ENCODE assay signal across 12 cellular contexts in genomic region chr12:5430639-5431603, GRCh38. TPM values are rescaled to one million over a fixed set of nuclear protein-coding genes. Genes with fewer than 3 reads are reported as not detected.
DNase-seq lines count a peak whose midpoint lies in the region; ATAC-seq and TF ChIP-seq lines count a peak whose summit lies in the region.
"Had no signal": no experiment of that assay in that cellular context is flagged by ENCODE, and none has a peak within 500 bp of the region (broad histone marks: within the 10 kb centered on the region; RNA-seq: fewer than 3 reads in every experiment).

No MANE protein-coding gene starts in this region.

- no peak overlapping the region for H3K18ac ChIP-seq in H9 (ENCODE audit: insufficient read length, low read depth, low read length)

- intact Hi-C loops in posterior vena cava (cut with DNase I): loop anchor here in 1 of 2 donors (5.0 kb wide), 1 partner anchor 76 kb away; no protein-coding TSS in a partner anchor

- no peaks in the 10 kb centered on the region for H3K36me3 ChIP-seq in gastroesophageal sphincter

- H3K27ac ChIP-seq in H9 (ENCODE audit: insufficient read length, low read depth, low read length) (no peak overlapping the region), gastroesophageal sphincter (no peak overlapping the region)
- H3K27ac ChIP-seq: KMS-11 had no signal

- H2BK5ac ChIP-seq in H9 (ENCODE audit: insufficient read length, low read length): no peak overlapping the region

- H3K27me3 Mint-ChIP-seq in H9 (ENCODE audit: low read depth): peaks cover 8% of the 10 kb centered on the region
- H3K27me3 Mint-ChIP-seq in activated T-helper 17 cell treated with anti-CD3 and anti-CD28 coated beads, Interleukin-2, amount 50 U/mL, for 72 hours: peaks cover 42% of the 10 kb centered on the region
- no peaks in the 10 kb centered on the region for H3K27me3 Mint-ChIP-seq in stimulated activated naive CD8-positive, alpha-beta T cell treated with anti-CD3 and anti-CD28 coated beads, Interleukin-15, amount 100 ng/mL, for 72 hours

- peaks cover 38 to 40% of the 10 kb centered on the region in 2 experiments for H3K4me1 Mint-ChIP-seq in H9
- H3K4me1 Mint-ChIP-seq in activated T-helper 17 cell treated with anti-CD3 and anti-CD28 coated beads, Interleukin-2, amount 50 U/mL, for 72 hours: no peaks in the 10 kb centered on the region
- peaks cover 23% of the 10 kb centered on the region for H3K4me1 Mint-ChIP-seq in stimulated activated naive CD8-positive, alpha-beta T cell treated with anti-CD3 and anti-CD28 coated beads, Interleukin-15, amount 100 ng/mL, for 72 hours

- no CpG with 5 or more reads among the region's 58 CpGs for WGBS in H9 (ENCODE audit: extremely low coverage, insufficient read length, low lambda C conversion rate)
- 3 to 13% methylated on average over 21 to 23 of the region's 58 CpGs for WGBS in gastroesophageal sphincter (ENCODE audit: low coverage in 1 of 2), 2 donors

- H2AK5ac ChIP-seq in H9 (ENCODE audit: insufficient read length, low read length): no peak overlapping the region

- no peaks in the 10 kb centered on the region; a peak in 1 of 5 replicates for H3K9me3 Mint-ChIP-seq in H9
- no peaks in the 10 kb centered on the region for H3K9me3 Mint-ChIP-seq in activated T-helper 17 cell treated with anti-CD3 and anti-CD28 coated beads, Interleukin-2, amount 50 U/mL, for 72 hours
- no peaks in the 10 kb centered on the region for H3K9me3 Mint-ChIP-seq in stimulated activated naive CD8-positive, alpha-beta T cell treated with anti-CD3 and anti-CD28 coated beads, Interleukin-15, amount 100 ng/mL, for 72 hours

- H4K91ac ChIP-seq in H9 (ENCODE audit: insufficient read length, low read depth, low read length): no peak overlapping the region

- no peak overlapping the region for H4K8ac ChIP-seq in H9 (replicated peaks; ENCODE audit: insufficient read length, low read depth, low read length)

- H4K5ac ChIP-seq in H9 (ENCODE audit: insufficient read length, low read depth, low read length): no peak overlapping the region

- TF ChIP-seq CTCF in H9 (conservative IDR thresholded peaks at IDR 0.05) (no peak), gastroesophageal sphincter (IDR thresholded peaks at IDR 0.05) (no peak)

- H3K27me3 ChIP-seq in H9 (ENCODE audit: insufficient read depth, low read length) (peaks cover 46% of the 10 kb centered on the region), gastroesophageal sphincter (peaks cover 90% of the 10 kb centered on the region)

- no peak overlapping the region for H2BK12ac ChIP-seq in H9 (ENCODE audit: insufficient read length, low read depth, low read length)

- H3K4me3 ChIP-seq in gastroesophageal sphincter: peak overlapping the region in 1 of 2 donors; percentile 53
- H3K4me3 ChIP-seq: GM12878 had no signal

- H3T11ph ChIP-seq in H9 (ENCODE audit: low read length): no peak overlapping the region

- no peak overlapping the region for H2BK120ac ChIP-seq in H9 (ENCODE audit: low read depth, low read length, poor library complexity, severe bottlenecking)

- H3K27ac Mint-ChIP-seq in H9: no peak overlapping the region; a peak in 1 of 7 replicates
- H3K27ac Mint-ChIP-seq in activated T-helper 17 cell treated with anti-CD3 and anti-CD28 coated beads, Interleukin-2, amount 50 U/mL, for 72 hours: no peak overlapping the region
- no peak overlapping the region for H3K27ac Mint-ChIP-seq in stimulated activated naive CD8-positive, alpha-beta T cell treated with anti-CD3 and anti-CD28 coated beads, Interleukin-15, amount 100 ng/mL, for 72 hours

- no peak overlapping the region for H3K14ac ChIP-seq in H9 (ENCODE audit: insufficient read depth, low read length)

- peak overlapping the region; percentile 77 for H3K4me2 ChIP-seq in H9 (ENCODE audit: insufficient read depth, insufficient read length, low read length)
- H3K4me2 ChIP-seq: KMS-11 had no signal

- no peak overlapping the region for H3K56ac ChIP-seq in H9 (ENCODE audit: insufficient read length, low read depth, low read length)

- no peak for TF ChIP-seq POLR2A in gastroesophageal sphincter (IDR thresholded peaks at IDR 0.05)

- H3K4me1 ChIP-seq in H9 (ENCODE audit: insufficient read depth, low read length) (peaks cover 3% of the 10 kb centered on the region; the same call in 1 of the 2 replicates), gastroesophageal sphincter (peaks cover 0 to 46% (median 27%) of the 10 kb centered on the region in 3 donors)

- no peak for ATAC-seq in activated T-helper 17 cell treated with anti-CD3 and anti-CD28 coated beads, Interleukin-2, amount 50 U/mL, for 72 hours (replicated peaks)
- ATAC-seq in stimulated activated naive CD8-positive, alpha-beta T cell treated with anti-CD3 and anti-CD28 coated beads, Interleukin-15, amount 100 ng/mL, for 72 hours: no peak
- ATAC-seq in gastroesophageal sphincter: no peak
- ATAC-seq: GM12878, PC-3 had no signal

- DNase-seq in H9: no peak
- peak; percentile 77 for DNase-seq in left kidney (ENCODE audit: low read depth, low spot score)
- no peak for DNase-seq in stimulated activated naive CD8-positive, alpha-beta T cell treated with anti-CD3 and anti-CD28 coated beads, Interleukin-15, amount 100 ng/mL, for 72 hours
- no peak for DNase-seq in DMS 273 treated with DMSO at 0.1 percent for 48 hours (lab: John Stamatoyannopoulos, UW)
- no peak for DNase-seq in posterior vena cava (ENCODE audit: low spot score)
- DNase-seq: effector memory CD4-positive, alpha-beta T cell; GOT3; PC-3 had no signal

- H3K23me2 ChIP-seq in H9 (ENCODE audit: insufficient read length, low read depth, low read length, poor library complexity, severe bottlenecking): peaks cover 35% of the 10 kb centered on the region

- no peak overlapping the region for H3K9ac ChIP-seq in H9 (ENCODE audit: extremely low read depth, insufficient read length, low read length)
- H3K9ac ChIP-seq: KMS-11 had no signal

- H3K36me3 Mint-ChIP-seq in H9 (ENCODE audit: insufficient read depth in 1 of 3, low read depth in 3 of 3): no peaks in the 10 kb centered on the region
- H3K36me3 Mint-ChIP-seq in activated T-helper 17 cell treated with anti-CD3 and anti-CD28 coated beads, Interleukin-2, amount 50 U/mL, for 72 hours (ENCODE audit: low read depth): peaks cover 5% of the 10 kb centered on the region

- no peak overlapping the region for H3K4ac ChIP-seq in H9 (ENCODE audit: low read depth, low read length)

- no peaks in the 10 kb centered on the region for H3K9me3 ChIP-seq in H9 (ENCODE audit: control insufficient read depth, low read depth, low read length)
- no peaks in the 10 kb centered on the region for H3K9me3 ChIP-seq in gastroesophageal sphincter

- peak overlapping the region in 1 of 2 experiments; percentile 52 for H3K4me3 Mint-ChIP-seq in H9
- peak overlapping the region; percentile 14 for H3K4me3 Mint-ChIP-seq in activated T-helper 17 cell treated with anti-CD3 and anti-CD28 coated beads, Interleukin-2, amount 50 U/mL, for 72 hours
- H3K4me3 Mint-ChIP-seq in stimulated activated naive CD8-positive, alpha-beta T cell treated with anti-CD3 and anti-CD28 coated beads, Interleukin-15, amount 100 ng/mL, for 72 hours: peak overlapping the region; percentile 35 to 42

- no peaks in the 10 kb centered on the region for H3K79me1 ChIP-seq in H9 (ENCODE audit: insufficient read depth, low read depth, low read length, poor library complexity, severe bottlenecking)

- H3K23ac ChIP-seq in H9 (ENCODE audit: insufficient read length, low read depth, low read length): no peak overlapping the region

- no peak overlapping the region for H2BK20ac ChIP-seq in H9 (ENCODE audit: low read depth, low read length, poor library complexity, severe bottlenecking)

- no peaks in the 10 kb centered on the region for H4K20me1 ChIP-seq in H9 (ENCODE audit: control insufficient read depth, insufficient read depth, insufficient read length)

- no peak for TF ChIP-seq EP300 in gastroesophageal sphincter (IDR thresholded peaks at IDR 0.05)

- H3K79me2 ChIP-seq in H9 (ENCODE audit: insufficient read depth, low read length): no peaks in the 10 kb centered on the region

- H2AFZ ChIP-seq in H9 (ENCODE audit: low read length): no peak overlapping the region

- H2BK15ac ChIP-seq in H9 (ENCODE audit: low read depth, low read length): no peak overlapping the region

RNA-seq across cellular contexts. Expression of gene NTF3, which starts 1.0 kb away (rescaled TPM):
- 0.48 TPM in 2 replicates for total RNA-seq in H9 (2021)
- not detected for total RNA-seq in activated T-helper 17 cell treated with anti-CD3 and anti-CD28 coated beads, Interleukin-2, amount 50 U/mL, for 72 hours
- total RNA-seq in gastroesophageal sphincter: 1 to 10 TPM in 2 of 4 donors, under 1 TPM in 2; 0.69 to 9.8 (median 2.5) TPM
- 10 to 100 TPM; 16.1 to 17.9 TPM for total RNA-seq in posterior vena cava
- total RNA-seq: GM12878, PC-3 had no signal
